ENCODE assay signal across 27 cellular contexts in the genomic region with DNA sequence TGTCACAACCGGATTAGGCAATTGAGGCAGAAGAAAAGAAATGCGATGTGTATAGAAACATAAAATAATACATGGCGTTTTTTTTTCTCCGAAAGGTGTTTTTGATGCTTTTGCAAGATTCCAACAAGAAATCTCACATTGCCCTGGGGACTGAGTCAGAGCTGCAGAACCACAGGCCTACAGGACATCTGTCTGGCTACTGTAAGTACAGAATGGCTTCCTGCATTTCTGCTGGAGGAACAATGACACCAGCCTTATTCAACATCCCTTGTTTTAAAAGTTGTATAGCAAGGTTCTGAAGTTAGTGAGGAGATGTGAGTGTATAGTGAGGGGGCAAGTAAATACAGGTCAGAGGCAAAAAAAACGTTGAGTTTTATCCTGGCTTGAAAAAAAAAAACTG.
DNase-seq lines count a peak whose midpoint lies in the region; ATAC-seq, FAIRE-seq and TF ChIP-seq lines count a peak whose summit lies in the region.
"Had no signal": no experiment of that assay in that cellular context is flagged by ENCODE, and none has a peak within 500 bp of the region (broad histone marks: within the 10 kb centered on the region; RNA-seq: fewer than 3 reads in every experiment).

No MANE protein-coding gene starts in this region.

- ATAC-seq in foreskin keratinocyte = peak; percentile 73
- no peak for ATAC-seq in HG02973 (IDR thresholded peaks at IDR 0.05; ENCODE audit: unreplicated experiment)
- ATAC-seq in HepG2 = no peak
- ATAC-seq: activated T-cell treated with anti-CD3 and anti-CD28 coated beads, Interleukin-2, amount 50 U/mL, for 72 hours; HCT116; T-helper 17 cell; upper lobe of right lung had no signal

- BruUV-seq in HepG2 (replicated peaks; lab: Mats Ljungman, UMichigan) = no TSS peak

- H3K4me1 ChIP-seq in SJSA1 (replicated peaks) (peaks cover 28% of the 10 kb centered on the region), foreskin keratinocyte (peaks cover 20% of the 10 kb centered on the region), HepG2 (ENCODE audit: insufficient read depth, low read length) (no peaks in the 10 kb centered on the region)
- H3K4me1 ChIP-seq: Peyer's patch, upper lobe of right lung had no signal

- no peak for TF ChIP-seq RAD21 in HepG2 (CRISPR knock-in tag; IDR thresholded peaks at IDR 0.05)

- no peak overlapping the region for H2AFZ ChIP-seq in HepG2 (ENCODE audit: low read length)

- H3K4me2 ChIP-seq in HepG2 (ENCODE audit: low read depth, low read length) = no peak overlapping the region
- H3K4me2 ChIP-seq: A549 had no signal

- no peak overlapping the region for H3K4me3 ChIP-seq in SJSA1
- no peak overlapping the region for H3K4me3 ChIP-seq in HepG2 (replicated peaks in 1 of 3; ENCODE audit: insufficient read depth in 1 of 3, low read depth in 2 of 3, low read length in 3 of 3)
- H3K4me3 ChIP-seq: A549, Peyer's patch, SK-N-MC, upper lobe of right lung had no signal

- no peaks in the 10 kb centered on the region for H3K79me2 ChIP-seq in HepG2 (ENCODE audit: insufficient read depth, low read length)

- TF ChIP-seq EP300 in HepG2 (IDR thresholded peaks at IDR 0.05; ENCODE audit: low read depth in 2 of 2, low read length in 2 of 2) (no peak), HepG2 (CRISPR knock-in tag; IDR thresholded peaks at IDR 0.05; ENCODE audit: borderline replicate concordance) (no peak)

- intact Hi-C loops in HepG2 (cut with micrococcal nuclease; ENCODE audit: unreplicated experiment) (no loop called here), posterior vena cava (cut with DNase I) (no loop called here)

- H3K9me3 ChIP-seq in SJSA1 (replicated peaks) (no peaks in the 10 kb centered on the region), HepG2 (ENCODE audit: low read length) (no peaks in the 10 kb centered on the region)
- H3K9me3 ChIP-seq: A549, Peyer's patch, upper lobe of right lung had no signal

- H3K36me3 ChIP-seq in SJSA1 = no peaks in the 10 kb centered on the region
- H3K36me3 ChIP-seq in HepG2 (replicated peaks in 1 of 2; ENCODE audit: control insufficient read depth in 1 of 2, insufficient read depth in 2 of 2, low read length in 2 of 2) = no peaks in the 10 kb centered on the region
- H3K36me3 ChIP-seq: Peyer's patch, upper lobe of right lung had no signal

- no peak for FAIRE-seq in HepG2 (lab: Jason Lieb, UNC)
- FAIRE-seq in GM12892 (lab: Jason Lieb, UNC) = no peak
- FAIRE-seq: A549, endometrium had no signal

- TF ChIP-seq POLR2A in HepG2 (IDR thresholded peaks at IDR 0.05; ENCODE audit: insufficient read depth in 1 of 2, low read depth in 2 of 2, low read length in 2 of 2) = no peak
- TF ChIP-seq POLR2A in GM12892 (IDR thresholded peaks at IDR 0.05; ENCODE audit: low read depth, low read length) = no peak

- DNase-seq in ACHN (peak; percentile 27), HS-5 (ENCODE audit: low read depth) (peak; percentile 28), SJSA1 (ENCODE audit: low read depth in 1 of 2, low spot score in 2 of 2) (no peak), foreskin keratinocyte (peak; percentile 66 to 81), HepG2 (ENCODE audit: low spot score) (no peak), posterior vena cava (ENCODE audit: low spot score) (no peak), GM12892 (ENCODE audit: insufficient read length) (no peak)
- DNase-seq: activated CD4-positive, alpha-beta T cell treated with anti-CD3 and anti-CD28 coated beads for 48 hours; activated naive CD4-positive, alpha-beta T cell treated with anti-CD3 and anti-CD28 coated beads for 36 hours; activated T-cell treated with anti-CD3 and anti-CD28 coated beads, Interleukin-2, amount 50 U/mL, for 72 hours; amniotic stem cell; central memory CD4-positive, alpha-beta T cell; DND-41; KBM-7; left colon; naive B cell; NCI-H1436 treated with DMSO at 0.1 percent for 48 hours; NCI-H524; nucleus accumbens; Peyer's patch; T-helper 17 cell; upper lobe of right lung had no signal

- no peak for TF ChIP-seq CTCF in foreskin keratinocyte (conservative IDR thresholded peaks at IDR 0.05)
- TF ChIP-seq CTCF in HepG2 (CRISPR knock-in tag; IDR thresholded peaks at IDR 0.05) = no peak

- no peaks in the 10 kb centered on the region for H4K20me1 ChIP-seq in HepG2 (ENCODE audit: insufficient read depth, low read length)

- POLR2A ChIA-PET in HepG2 (lab: Yijun Ruan, JAX) = no interaction called here

- H3K27ac ChIP-seq in SJSA1 (peak overlapping the region; percentile 82), foreskin keratinocyte (peak overlapping the region; percentile 30), HepG2 (ENCODE audit: extremely low read length, insufficient read depth, low read length) (no peak overlapping the region)
- H3K27ac ChIP-seq: A549, Peyer's patch, SK-N-MC, upper lobe of right lung had no signal

- CTCF ChIA-PET in HepG2 (lab: Yijun Ruan, JAX; ENCODE audit: low intra/inter-chr PET ratio, low total read pairs) = no interaction called here

- WGBS in HepG2 (ENCODE audit: low lambda C conversion rate) = 21% methylated on average over 5 of the region's 5 CpGs

- H3K27me3 ChIP-seq in SJSA1 (replicated peaks) (no peaks in the 10 kb centered on the region), foreskin keratinocyte (no peaks in the 10 kb centered on the region), HepG2 (ENCODE audit: control insufficient read depth in 1 of 2, insufficient read depth in 2 of 2, low read length in 2 of 2) (no peaks in the 10 kb centered on the region)
- H3K27me3 ChIP-seq: Peyer's patch, upper lobe of right lung had no signal

- H3K9ac ChIP-seq in HepG2 (ENCODE audit: insufficient read depth, low read depth, low read length) = no peak overlapping the region

- in situ Hi-C loops in ACHN (cut with HindIII; ENCODE audit: low pct_ligation_motif_present, low pct_unique_long_range_greater_than_20kb, low sequenced_read_pairs) = no loop called here
- in situ Hi-C loops in HepG2 (cut with HindIII; ENCODE audit: extremely low pct_ligation_motif_present, low pct_unique_long_range_greater_than_20kb) = no loop called here

TF ChIP-seq in HepG2, 621 proteins besides CTCF, POLR2A, EP300 and RAD21:
- TF ChIP-seq ZFP41 (CRISPR knock-in tag; IDR thresholded peaks at IDR 0.05; ENCODE audit: borderline replicate concordance) = no peak
- TF ChIP-seq, protein P1, sequence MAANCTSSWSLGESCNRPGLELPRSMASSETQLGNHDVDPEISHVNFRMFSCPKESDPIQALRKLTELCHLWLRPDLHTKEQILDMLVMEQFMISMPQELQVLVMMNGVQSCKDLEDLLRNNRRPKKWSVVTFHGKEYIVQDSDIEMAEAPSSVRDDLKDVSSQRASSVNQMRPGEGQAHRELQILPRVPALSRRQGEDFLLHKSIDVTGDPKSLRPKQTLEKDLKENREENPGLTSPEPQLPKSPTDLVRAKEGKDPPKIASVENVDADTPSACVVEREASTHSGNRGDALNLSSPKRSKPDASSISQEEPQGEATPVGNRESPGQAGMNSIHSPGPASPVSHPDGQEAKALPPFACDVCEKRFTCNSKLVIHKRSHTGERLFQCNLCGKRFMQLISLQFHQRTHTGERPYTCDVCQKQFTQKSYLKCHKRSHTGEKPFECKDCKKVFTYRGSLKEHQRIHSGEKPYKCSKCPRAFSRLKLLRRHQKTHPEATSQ (CRISPR knock-in tag; IDR thresholded peaks at IDR 0.05; ENCODE audit: borderline replicate concordance) = no peak
- no peak for TF ChIP-seq NCOR1 (IDR thresholded peaks at IDR 0.05; ENCODE audit: borderline replicate concordance, low read length)
- no peak for TF ChIP-seq KDM1A (CRISPR knock-in tag; IDR thresholded peaks at IDR 0.05)
- TF ChIP-seq NFIB (CRISPR knock-in tag; IDR thresholded peaks at IDR 0.05; ENCODE audit: borderline replicate concordance) = no peak
- TF ChIP-seq MEIS2 (CRISPR knock-in tag; IDR thresholded peaks at IDR 0.05) = no peak
- TF ChIP-seq SRSF4 (IDR thresholded peaks at IDR 0.05; ENCODE audit: low read depth, low read length, poor library complexity, severe bottlenecking) = no peak
- TF ChIP-seq ARID2 (CRISPR knock-in tag; IDR thresholded peaks at IDR 0.05; ENCODE audit: borderline replicate concordance) = no peak
- TF ChIP-seq ZNF350 (CRISPR knock-in tag; IDR thresholded peaks at IDR 0.05; ENCODE audit: borderline replicate concordance, low read depth) = no peak
- TF ChIP-seq KDM5B (CRISPR knock-in tag; IDR thresholded peaks at IDR 0.05; ENCODE audit: borderline replicate concordance) = no peak
- no peak for TF ChIP-seq CCAR2 (optimal IDR thresholded peaks at IDR 0.05; ENCODE audit: low read depth, low read length)

Comparison
In these comparisons a context has a peak if more than half of its experiments do, and no peak if none do; other contexts are left out.
1. DNase-seq: peak in ACHN (single experiment), HS-5 (single experiment) and foreskin keratinocyte (2 of 2); none in SJSA1 (0 of 2), HepG2 (single experiment), posterior vena cava (single experiment) and GM12892 (single experiment).